ENCODE assay signal across 12 cellular contexts in the genomic region with DNA sequence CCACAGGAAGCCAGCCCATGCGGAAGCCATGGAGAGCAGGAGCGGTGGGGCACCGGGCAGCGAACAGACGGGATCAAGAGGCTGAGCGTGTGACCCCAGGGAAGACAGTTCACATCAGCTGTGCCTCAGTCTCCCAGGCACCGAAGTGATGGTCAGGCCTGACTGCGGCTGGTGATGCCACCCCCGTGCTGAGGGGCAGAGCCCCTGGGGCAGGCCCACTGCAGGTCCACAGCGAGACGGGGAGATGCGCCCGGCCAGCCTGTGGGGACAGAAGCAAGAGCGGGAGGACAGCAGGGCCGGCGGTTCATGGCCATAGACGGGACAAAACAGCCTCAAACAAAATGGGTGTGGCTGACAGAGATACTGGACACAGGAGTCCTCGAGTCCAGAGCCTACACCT.
DNase-seq lines count a peak whose midpoint lies in the region; ATAC-seq and TF ChIP-seq lines count a peak whose summit lies in the region.
"Had no signal": no experiment of that assay in that cellular context is flagged by ENCODE, and none has a peak within 500 bp of the region (broad histone marks: within the 10 kb centered on the region; RNA-seq: fewer than 3 reads in every experiment).

No MANE protein-coding gene starts in this region.

- ATAC-seq in body of pancreas: no peak
- ATAC-seq in upper lobe of right lung: no peak
- ATAC-seq in effector memory CD8-positive, alpha-beta T cell (replicated peaks): no peak
- no peak for ATAC-seq in HG03139 (IDR thresholded peaks at IDR 0.05; ENCODE audit: unreplicated experiment)
- ATAC-seq in HG03460 (IDR thresholded peaks at IDR 0.05; ENCODE audit: unreplicated experiment): no peak
- ATAC-seq: GM12878 had no signal

- no peak overlapping the region for H3K4me3 ChIP-seq in body of pancreas
- H3K4me3 ChIP-seq in osteoblast (ENCODE audit: insufficient read depth, low read length): no peak overlapping the region
- H3K4me3 ChIP-seq in upper lobe of right lung: no peak overlapping the region
- H3K4me3 ChIP-seq: GM12878 had no signal

- no peak overlapping the region for H2AK5ac ChIP-seq in H9 (ENCODE audit: insufficient read length, low read length)

- H3T11ph ChIP-seq in H9 (ENCODE audit: low read length): no peak overlapping the region

- no peak overlapping the region for H3K4ac ChIP-seq in H9 (ENCODE audit: low read depth, low read length)

- H3K79me2 ChIP-seq in H9 (ENCODE audit: insufficient read depth, low read length) (no peaks in the 10 kb centered on the region), osteoblast (ENCODE audit: insufficient read depth, low read length) (no peaks in the 10 kb centered on the region)

- H2BK120ac ChIP-seq in H9 (ENCODE audit: low read depth, low read length, poor library complexity, severe bottlenecking): no peak overlapping the region

- H3K18ac ChIP-seq in H9 (ENCODE audit: insufficient read length, low read depth, low read length): no peak overlapping the region

- TF ChIP-seq CTCF in H9 (conservative IDR thresholded peaks at IDR 0.05): no peak
- no peak for TF ChIP-seq CTCF in body of pancreas (IDR thresholded peaks at IDR 0.05)
- no peak for TF ChIP-seq CTCF in osteoblast (IDR thresholded peaks at IDR 0.05; ENCODE audit: extremely low read depth, low read depth, low read length)
- TF ChIP-seq CTCF in upper lobe of right lung (IDR thresholded peaks at IDR 0.05): no peak

- intact Hi-C loops in body of pancreas (cut with DNase I): no loop called here
- intact Hi-C loops in upper lobe of right lung (cut with DNase I): no loop called here

- peak overlapping the region; percentile 52; the same call in 1 of the 2 replicates for H3K14ac ChIP-seq in H9 (ENCODE audit: insufficient read depth, low read length)

- H3K9me3 Mint-ChIP-seq in H9: no peaks in the 10 kb centered on the region
- H3K9me3 Mint-ChIP-seq in effector memory CD8-positive, alpha-beta T cell: no peaks in the 10 kb centered on the region

- no peak overlapping the region for H2BK12ac ChIP-seq in H9 (ENCODE audit: insufficient read length, low read depth, low read length)

- H3K27me3 Mint-ChIP-seq in H9 (ENCODE audit: low read depth): peaks cover 1% of the 10 kb centered on the region
- H3K27me3 Mint-ChIP-seq in effector memory CD8-positive, alpha-beta T cell: peaks cover 6 to 47% of the 10 kb centered on the region in 2 donors

- H3K27ac ChIP-seq in H9 (ENCODE audit: insufficient read length, low read depth, low read length) (no peak overlapping the region), body of pancreas (peak overlapping the region; percentile 72 to 83 (median 82)), osteoblast (ENCODE audit: low read depth, low read length) (no peak overlapping the region), upper lobe of right lung (no peak overlapping the region)
- H3K27ac ChIP-seq: C4-2B had no signal

- no peak overlapping the region for H4K8ac ChIP-seq in H9 (replicated peaks; ENCODE audit: insufficient read length, low read depth, low read length)

- H3K4me2 ChIP-seq in H9 (ENCODE audit: insufficient read depth, insufficient read length, low read length) (no peak overlapping the region), osteoblast (ENCODE audit: insufficient read depth, low read length) (no peak overlapping the region)

- H3K56ac ChIP-seq in H9 (ENCODE audit: insufficient read length, low read depth, low read length): no peak overlapping the region

- H3K27ac Mint-ChIP-seq in H9: no peak overlapping the region
- no peak overlapping the region for H3K27ac Mint-ChIP-seq in effector memory CD8-positive, alpha-beta T cell
- H3K27ac Mint-ChIP-seq: B cell had no signal

- no peaks in the 10 kb centered on the region; a peak in 1 of 7 replicates for H3K36me3 Mint-ChIP-seq in H9 (ENCODE audit: insufficient read depth in 1 of 3, low read depth in 3 of 3)
- H3K36me3 Mint-ChIP-seq in effector memory CD8-positive, alpha-beta T cell (ENCODE audit: insufficient read depth): no peaks in the 10 kb centered on the region
- H3K36me3 Mint-ChIP-seq: CD4-positive, alpha-beta memory T cell had no signal

- no peak overlapping the region for H4K91ac ChIP-seq in H9 (ENCODE audit: insufficient read length, low read depth, low read length)

- DNase-seq in H9: no peak
- DNase-seq in body of pancreas: no peak
- DNase-seq in osteoblast (ENCODE audit: insufficient read length, low spot score, missing footprints): peak; percentile 4
- peak; percentile 58 for DNase-seq in upper lobe of right lung
- DNase-seq in effector memory CD8-positive, alpha-beta T cell: no peak
- DNase-seq: CD4-positive, alpha-beta memory T cell; DMS79 had no signal

- H2BK20ac ChIP-seq in H9 (ENCODE audit: low read depth, low read length, poor library complexity, severe bottlenecking): no peak overlapping the region

- no peak for TF ChIP-seq POLR2A in body of pancreas (IDR thresholded peaks at IDR 0.05)

- H3K27me3 ChIP-seq in H9 (ENCODE audit: insufficient read depth, low read length): no peaks in the 10 kb centered on the region
- no peaks in the 10 kb centered on the region for H3K27me3 ChIP-seq in body of pancreas
- H3K27me3 ChIP-seq in osteoblast (ENCODE audit: insufficient read depth, low read length): no peaks in the 10 kb centered on the region
- H3K27me3 ChIP-seq in upper lobe of right lung: no peaks in the 10 kb centered on the region

- H3K9me3 ChIP-seq in H9 (ENCODE audit: control insufficient read depth, low read depth, low read length) (no peaks in the 10 kb centered on the region), body of pancreas (no peaks in the 10 kb centered on the region), osteoblast (ENCODE audit: low read depth, low read length) (no peaks in the 10 kb centered on the region), upper lobe of right lung (no peaks in the 10 kb centered on the region)

- no peak overlapping the region for H3K23ac ChIP-seq in H9 (ENCODE audit: insufficient read length, low read depth, low read length)

- H4K20me1 ChIP-seq in H9 (ENCODE audit: control insufficient read depth, insufficient read depth, insufficient read length) (no peaks in the 10 kb centered on the region), osteoblast (ENCODE audit: insufficient read depth, low read length) (no peaks in the 10 kb centered on the region)

- H3K4me1 ChIP-seq in H9 (ENCODE audit: insufficient read depth, low read length): no peaks in the 10 kb centered on the region; the same call in none of the 2 replicates
- H3K4me1 ChIP-seq in body of pancreas: peaks cover 23% of the 10 kb centered on the region
- peaks cover 3% of the 10 kb centered on the region for H3K4me1 ChIP-seq in osteoblast (ENCODE audit: insufficient read depth, low read length)
- no peaks in the 10 kb centered on the region for H3K4me1 ChIP-seq in upper lobe of right lung

- H3K23me2 ChIP-seq in H9 (ENCODE audit: insufficient read length, low read depth, low read length, poor library complexity, severe bottlenecking): no peaks in the 10 kb centered on the region

- no peak overlapping the region for H3K4me3 Mint-ChIP-seq in H9
- H3K4me3 Mint-ChIP-seq in effector memory CD8-positive, alpha-beta T cell: no peak overlapping the region
- H3K4me3 Mint-ChIP-seq: B cell had no signal

- H3K79me1 ChIP-seq in H9 (ENCODE audit: insufficient read depth, low read depth, low read length, poor library complexity, severe bottlenecking): no peaks in the 10 kb centered on the region

- H2AFZ ChIP-seq in H9 (ENCODE audit: low read length) (no peak overlapping the region), osteoblast (ENCODE audit: low read length) (no peak overlapping the region)

- H3K9ac ChIP-seq in H9 (ENCODE audit: extremely low read depth, insufficient read length, low read length): no peak overlapping the region

- no peak overlapping the region for H4K5ac ChIP-seq in H9 (ENCODE audit: insufficient read length, low read depth, low read length)

- peaks cover 0 to 14% of the 10 kb centered on the region in 2 experiments for H3K4me1 Mint-ChIP-seq in H9
- peaks cover 8 to 18% of the 10 kb centered on the region in 2 donors for H3K4me1 Mint-ChIP-seq in effector memory CD8-positive, alpha-beta T cell (ENCODE audit: low read depth in 2 of 2)
- H3K4me1 Mint-ChIP-seq: B cell had no signal

- WGBS in H9 (ENCODE audit: extremely low coverage, insufficient read length, low lambda C conversion rate): no CpG with 5 or more reads among the region's 18 CpGs
- 85 to 86% methylated on average over 15 of the region's 18 CpGs for WGBS in body of pancreas, 2 donors

- no peak overlapping the region for H2BK15ac ChIP-seq in H9 (ENCODE audit: low read depth, low read length)

- no peak overlapping the region for H2BK5ac ChIP-seq in H9 (ENCODE audit: insufficient read length, low read length)

- H3K36me3 ChIP-seq in body of pancreas (replicated peaks in 1 of 2; ENCODE audit: insufficient read depth in 1 of 2, low read depth in 2 of 2): no peaks in the 10 kb centered on the region
- no peaks in the 10 kb centered on the region for H3K36me3 ChIP-seq in osteoblast (ENCODE audit: insufficient read depth, low read length)
- no peaks in the 10 kb centered on the region for H3K36me3 ChIP-seq in upper lobe of right lung

Comparison
In these comparisons a context has a peak if more than half of its experiments do, and no peak if none do; other contexts are left out.
1. DNase-seq: peak in osteoblast (single experiment) and upper lobe of right lung (single experiment); none in H9 (single experiment), body of pancreas (0 of 4) and effector memory CD8-positive, alpha-beta T cell (0 of 3).
2. H3K27ac ChIP-seq: peak in body of pancreas (4 of 4); none in H9 (single experiment), osteoblast (single experiment) and upper lobe of right lung (single experiment).